13 cellular contexts compared by ENCODE assay signal in genomic region chr10:12198156-12198555, GRCh38. TPM values are rescaled to one million over a fixed set of nuclear protein-coding genes. Genes with fewer than 3 reads are reported as not detected.
DNase-seq lines count a peak whose midpoint lies in the region; ATAC-seq and TF ChIP-seq lines count a peak whose summit lies in the region.
"Had no signal": no experiment of that assay in that cellular context is flagged by ENCODE, and none has a peak within 500 bp of the region (broad histone marks: within the 10 kb centered on the region; RNA-seq: fewer than 3 reads in every experiment).

No MANE protein-coding gene starts in this region.

- H3K4me3 ChIP-seq in neutrophil (ENCODE audit: low read depth in 1 of 2, low read length in 1 of 2) (peak overlapping the region in 1 of 2 experiments; percentile 6), stomach (no peak overlapping the region)

- peaks cover 80% of the 10 kb centered on the region for H3K36me3 Mint-ChIP-seq in activated T-cell treated with anti-CD3 and anti-CD28 coated beads, Interleukin-2, amount 50 U/mL, for 24 hours (ENCODE audit: low read depth)
- peaks cover 61% of the 10 kb centered on the region for H3K36me3 Mint-ChIP-seq in activated T-helper 2 cell treated with anti-CD3 and anti-CD28 coated beads, Interferon-gamma antibody, Interleukin-2, Interleukin-4, amounts not matched to agents 10 μg/mL and 5 μg/mL and 100 μg/mL, durations not matched to agents 14 hours and 24 hours and 36 hours (ENCODE audit: low read depth)

- H3K27ac Mint-ChIP-seq in activated T-cell treated with anti-CD3 and anti-CD28 coated beads, Interleukin-2, amount 50 U/mL, for 24 hours = peak overlapping the region; percentile 7
- H3K27ac Mint-ChIP-seq in activated T-helper 2 cell treated with anti-CD3 and anti-CD28 coated beads, Interferon-gamma antibody, Interleukin-2, Interleukin-4, amounts not matched to agents 10 μg/mL and 5 μg/mL and 100 μg/mL, durations not matched to agents 14 hours and 24 hours and 36 hours = peak overlapping the region; percentile 40

- ATAC-seq in GM19395 (IDR thresholded peaks at IDR 0.05; ENCODE audit: unreplicated experiment) = no peak

- H3K27me3 ChIP-seq in neutrophil (no peaks in the 10 kb centered on the region), stomach (no peaks in the 10 kb centered on the region)

- no peaks in the 10 kb centered on the region for H3K9me3 ChIP-seq in neutrophil
- H3K9me3 ChIP-seq in stomach = no peaks in the 10 kb centered on the region

- no peaks in the 10 kb centered on the region for H3K27me3 Mint-ChIP-seq in activated T-cell treated with anti-CD3 and anti-CD28 coated beads, Interleukin-2, amount 50 U/mL, for 24 hours
- H3K27me3 Mint-ChIP-seq in activated T-helper 2 cell treated with anti-CD3 and anti-CD28 coated beads, Interferon-gamma antibody, Interleukin-2, Interleukin-4, amounts not matched to agents 10 μg/mL and 5 μg/mL and 100 μg/mL, durations not matched to agents 14 hours and 24 hours and 36 hours (ENCODE audit: low read depth) = no peaks in the 10 kb centered on the region

- TF ChIP-seq EP300 in stomach (IDR thresholded peaks at IDR 0.05) = no peak

- DNase-seq in activated T-cell treated with anti-CD3 and anti-CD28 coated beads, Interleukin-2, amount 50 U/mL, for 24 hours = no peak
- DNase-seq in activated T-cell treated with anti-CD3 and anti-CD28 coated beads, Interleukin-2, amount 50 U/mL, for 1 hour = no peak
- DNase-seq in NAMALWA (ENCODE audit: low spot score) (peak; percentile 23), stomach (no peak), NCI-H748 treated with DMSO at 0.1 percent for 48 hours (lab: John Stamatoyannopoulos, UW) (no peak)
- DNase-seq in activated T-helper 2 cell treated with anti-CD3 and anti-CD28 coated beads, Interferon-gamma antibody, Interleukin-2, Interleukin-4, amounts not matched to agents 10 μg/mL and 5 μg/mL and 100 μg/mL, durations not matched to agents 14 hours and 24 hours and 36 hours (ENCODE audit: low spot score) = no peak
- DNase-seq: activated CD4-positive, CD25-positive, alpha-beta regulatory T cell; cortex of kidney; Kasumi-1; kidney; NCI-H226 had no signal

- H3K4me1 ChIP-seq in neutrophil (ENCODE audit: control insufficient read depth in 1 of 2, insufficient read depth in 1 of 2, low read depth in 1 of 2, low read length in 1 of 2) (peaks cover 53 to 72% of the 10 kb centered on the region in 2 experiments), stomach (peaks cover 23 to 44% (median 36%) of the 10 kb centered on the region in 4 donors)

- intact Hi-C loops in activated T-helper 2 cell treated with anti-CD3 and anti-CD28 coated beads, Interferon-gamma antibody, Interleukin-2, Interleukin-4, amounts not matched to agents 10 μg/mL and 5 μg/mL and 100 μg/mL, durations not matched to agents 14 hours and 24 hours and 36 hours (cut with micrococcal nuclease) = loop anchor here (5.0 to 10.0 kb wide), 3 partner anchors 44 to 897 kb away; no protein-coding TSS in a partner anchor
- intact Hi-C loops in stomach (cut with DNase I; ENCODE audit: low total_unique reads) = no loop called here

- H3K9me3 Mint-ChIP-seq in activated T-cell treated with anti-CD3 and anti-CD28 coated beads, Interleukin-2, amount 50 U/mL, for 24 hours = no peaks in the 10 kb centered on the region
- no peaks in the 10 kb centered on the region for H3K9me3 Mint-ChIP-seq in activated T-helper 2 cell treated with anti-CD3 and anti-CD28 coated beads, Interferon-gamma antibody, Interleukin-2, Interleukin-4, amounts not matched to agents 10 μg/mL and 5 μg/mL and 100 μg/mL, durations not matched to agents 14 hours and 24 hours and 36 hours

- 84 to 96% (median 93%) methylated on average over 2 of the region's 2 CpGs for WGBS in stomach, 5 donors

- peaks cover 22% of the 10 kb centered on the region for H3K36me3 ChIP-seq in neutrophil
- H3K36me3 ChIP-seq in stomach = peaks cover 14 to 45% (median 41%) of the 10 kb centered on the region in 4 donors

- peak overlapping the region; percentile 49 for H3K4me3 Mint-ChIP-seq in activated T-cell treated with anti-CD3 and anti-CD28 coated beads, Interleukin-2, amount 50 U/mL, for 24 hours
- H3K4me3 Mint-ChIP-seq in activated T-helper 2 cell treated with anti-CD3 and anti-CD28 coated beads, Interferon-gamma antibody, Interleukin-2, Interleukin-4, amounts not matched to agents 10 μg/mL and 5 μg/mL and 100 μg/mL, durations not matched to agents 14 hours and 24 hours and 36 hours (ENCODE audit: low read depth) = peak overlapping the region; percentile 66

- peaks cover 57% of the 10 kb centered on the region for H3K4me1 Mint-ChIP-seq in activated T-cell treated with anti-CD3 and anti-CD28 coated beads, Interleukin-2, amount 50 U/mL, for 24 hours (ENCODE audit: low read depth)
- peaks cover 36% of the 10 kb centered on the region for H3K4me1 Mint-ChIP-seq in activated T-helper 2 cell treated with anti-CD3 and anti-CD28 coated beads, Interferon-gamma antibody, Interleukin-2, Interleukin-4, amounts not matched to agents 10 μg/mL and 5 μg/mL and 100 μg/mL, durations not matched to agents 14 hours and 24 hours and 36 hours (ENCODE audit: low read depth)

- TF ChIP-seq POLR2A in stomach (IDR thresholded peaks at IDR 0.05) = no peak

- peak overlapping the region; percentile 51 for H3K27ac ChIP-seq in neutrophil
- H3K27ac ChIP-seq in stomach = no peak overlapping the region

- TF ChIP-seq CTCF in neutrophil (IDR thresholded peaks at IDR 0.05) (no peak), stomach (IDR thresholded peaks at IDR 0.05) (no peak)

RNA-seq across cellular contexts. Expression of gene CDC123, which starts 2.2 kb away (rescaled TPM):
- total RNA-seq in activated T-helper 2 cell treated with anti-CD3 and anti-CD28 coated beads, Interferon-gamma antibody, Interleukin-2, Interleukin-4, amounts not matched to agents 10 μg/mL and 5 μg/mL and 100 μg/mL, durations not matched to agents 14 hours and 24 hours and 36 hours = 153 and 156 TPM in 2 replicates
- total RNA-seq in stomach = 100 to 1,000 TPM in 1 of 5 donors, 10 to 100 TPM in 4; 22.3 to 103 (median 62.4) TPM
- polyA plus RNA-seq in stomach = 10 to 100 TPM; 30.3 to 41.7 (median 39.4) TPM

RNA-seq across cellular contexts. Expression of gene NUDT5, which starts 2.5 kb away (rescaled TPM):
- total RNA-seq in activated T-helper 2 cell treated with anti-CD3 and anti-CD28 coated beads, Interferon-gamma antibody, Interleukin-2, Interleukin-4, amounts not matched to agents 10 μg/mL and 5 μg/mL and 100 μg/mL, durations not matched to agents 14 hours and 24 hours and 36 hours = 109 and 112 TPM in 2 replicates
- 10 to 100 TPM; 21.4 to 49.4 (median 37.9) TPM for total RNA-seq in stomach
- polyA plus RNA-seq in stomach = 10 to 100 TPM; 30.2 to 45.3 (median 39.6) TPM
